In the genomic region with DNA sequence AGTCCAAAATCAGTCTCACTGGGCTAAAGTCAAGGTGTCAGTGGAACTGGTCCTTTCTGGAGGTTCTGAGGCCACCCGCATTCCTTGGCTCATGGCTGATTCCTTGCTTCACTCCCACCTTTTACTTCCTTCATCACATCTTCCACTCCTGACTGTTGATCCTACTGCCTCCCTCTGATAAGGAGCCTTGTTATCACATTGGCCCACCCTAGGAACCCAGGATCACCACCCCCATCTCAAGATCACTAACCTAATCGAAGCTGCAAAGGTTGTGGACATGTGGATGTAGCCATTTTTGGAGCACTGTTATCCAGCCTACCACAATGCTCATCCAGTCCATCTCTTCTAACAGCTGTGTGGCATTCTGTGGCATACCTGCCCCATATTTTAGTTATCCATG, we compare ENCODE assay signal across 1 cellular context.
A peak's percentile ranks its signal among the peaks of the same experiment; 100 is the strongest.
TF ChIP-seq lines count a peak whose summit lies in the region.

No MANE protein-coding gene starts in this region.

TF ChIP-seq in K562, 482 proteins besides CTCF, POLR2A, EP300 and RAD21 (continued from another document):
- TF ChIP-seq, protein P1, sequence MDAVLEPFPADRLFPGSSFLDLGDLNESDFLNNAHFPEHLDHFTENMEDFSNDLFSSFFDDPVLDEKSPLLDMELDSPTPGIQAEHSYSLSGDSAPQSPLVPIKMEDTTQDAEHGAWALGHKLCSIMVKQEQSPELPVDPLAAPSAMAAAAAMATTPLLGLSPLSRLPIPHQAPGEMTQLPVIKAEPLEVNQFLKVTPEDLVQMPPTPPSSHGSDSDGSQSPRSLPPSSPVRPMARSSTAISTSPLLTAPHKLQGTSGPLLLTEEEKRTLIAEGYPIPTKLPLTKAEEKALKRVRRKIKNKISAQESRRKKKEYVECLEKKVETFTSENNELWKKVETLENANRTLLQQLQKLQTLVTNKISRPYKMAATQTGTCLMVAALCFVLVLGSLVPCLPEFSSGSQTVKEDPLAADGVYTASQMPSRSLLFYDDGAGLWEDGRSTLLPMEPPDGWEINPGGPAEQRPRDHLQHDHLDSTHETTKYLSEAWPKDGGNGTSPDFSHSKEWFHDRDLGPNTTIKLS (IDR thresholded peaks at IDR 0.05; ENCODE audit: borderline replicate concordance, low read depth) = no peak
- TF ChIP-seq RBM25 (IDR thresholded peaks at IDR 0.05; ENCODE audit: low read depth, low read length, severe bottlenecking) (peak; percentile 16), FIP1L1 (IDR thresholded peaks at IDR 0.05; ENCODE audit: low read depth, low read length, poor library complexity, severe bottlenecking) (no peak), HIVEP1 (CRISPR knock-in tag; IDR thresholded peaks at IDR 0.05) (no peak), TRIM24 (IDR thresholded peaks at IDR 0.05) (peak; percentile 68 to 71; a peak in 3 of 4 replicates), ZNF444 (CRISPR knock-in tag; IDR thresholded peaks at IDR 0.05) (no peak), CXXC5 (CRISPR knock-in tag; IDR thresholded peaks at IDR 0.05) (no peak), DNMT1 (IDR thresholded peaks at IDR 0.05) (no peak), SETDB1 (IDR thresholded peaks at IDR 0.05; ENCODE audit: low read length) (no peak), TBP (optimal IDR thresholded peaks at IDR 0.05; ENCODE audit: low read depth, low read length) (no peak), YY1 (IDR thresholded peaks at IDR 0.05; ENCODE audit: borderline replicate concordance in 1 of 3, control insufficient read depth in 1 of 3, extremely low read depth in 1 of 3, insufficient read depth in 3 of 3, insufficient read length in 1 of 3, insufficient replicate concordance in 2 of 3, low read depth in 1 of 3, low read length in 2 of 3) (peak in 1 of 3 experiments; percentile 14), ESRRB (CRISPR knock-in tag; IDR thresholded peaks at IDR 0.05; ENCODE audit: borderline replicate concordance) (no peak), TAL1 (IDR thresholded peaks at IDR 0.05) (peak; percentile 65; the same call in 1 of the 2 replicates), PCBP2 (IDR thresholded peaks at IDR 0.05; ENCODE audit: low read depth, low read length, poor library complexity, severe bottlenecking) (no peak), SMAD4 (CRISPR knock-in tag; conservative IDR thresholded peaks at IDR 0.05) (0 out of 2 replicates have a peak, but pooled peaks have one; percentile 23), XRCC4 (IDR thresholded peaks at IDR 0.05; ENCODE audit: extremely low read depth, insufficient read depth, insufficient read length) (no peak), CBX1 (IDR thresholded peaks at IDR 0.05; ENCODE audit: low read depth) (no peak), NRF1 (conservative IDR thresholded peaks at IDR 0.05 in 1 of 2, IDR thresholded peaks at IDR 0.05 in 1 of 2) (no peak), TCF3 (CRISPR knock-in tag; IDR thresholded peaks at IDR 0.05) (peak; percentile 60), SRF (CRISPR knock-in tag; IDR thresholded peaks at IDR 0.05) (no peak), ZNF184 (CRISPR knock-in tag; IDR thresholded peaks at IDR 0.05) (no peak), BDP1 (IDR thresholded peaks at IDR 0.05; ENCODE audit: insufficient read depth, insufficient read length) (no peak)
- TF ChIP-seq, protein P2, sequence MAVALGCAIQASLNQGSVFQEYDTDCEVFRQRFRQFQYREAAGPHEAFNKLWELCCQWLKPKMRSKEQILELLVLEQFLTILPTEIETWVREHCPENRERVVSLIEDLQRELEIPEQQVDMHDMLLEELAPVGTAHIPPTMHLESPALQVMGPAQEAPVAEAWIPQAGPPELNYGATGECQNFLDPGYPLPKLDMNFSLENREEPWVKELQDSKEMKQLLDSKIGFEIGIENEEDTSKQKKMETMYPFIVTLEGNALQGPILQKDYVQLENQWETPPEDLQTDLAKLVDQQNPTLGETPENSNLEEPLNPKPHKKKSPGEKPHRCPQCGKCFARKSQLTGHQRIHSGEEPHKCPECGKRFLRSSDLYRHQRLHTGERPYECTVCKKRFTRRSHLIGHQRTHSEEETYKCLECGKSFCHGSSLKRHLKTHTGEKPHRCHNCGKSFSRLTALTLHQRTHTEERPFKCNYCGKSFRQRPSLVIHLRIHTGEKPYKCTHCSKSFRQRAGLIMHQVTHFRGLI (CRISPR knock-in tag; IDR thresholded peaks at IDR 0.05) = no peak
- TF ChIP-seq, protein P3, sequence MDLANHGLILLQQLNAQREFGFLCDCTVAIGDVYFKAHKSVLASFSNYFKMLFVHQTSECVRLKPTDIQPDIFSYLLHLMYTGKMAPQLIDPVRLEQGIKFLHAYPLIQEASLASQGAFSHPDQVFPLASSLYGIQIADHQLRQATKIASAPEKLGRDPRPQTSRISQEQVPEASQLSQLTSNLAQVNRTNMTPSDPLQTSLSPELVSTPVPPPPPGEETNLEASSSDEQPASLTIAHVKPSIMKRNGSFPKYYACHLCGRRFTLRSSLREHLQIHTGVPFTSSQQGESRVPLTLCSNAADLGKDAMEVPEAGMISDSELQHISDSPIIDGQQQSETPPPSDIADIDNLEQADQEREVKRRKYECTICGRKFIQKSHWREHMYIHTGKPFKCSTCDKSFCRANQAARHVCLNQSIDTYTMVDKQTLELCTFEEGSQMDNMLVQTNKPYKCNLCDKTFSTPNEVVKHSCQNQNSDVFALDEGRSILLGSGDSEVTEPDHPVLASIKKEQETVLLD (IDR thresholded peaks at IDR 0.05) = peak; percentile 26; the same call in 1 of the 2 replicates
- TF ChIP-seq, protein P4, sequence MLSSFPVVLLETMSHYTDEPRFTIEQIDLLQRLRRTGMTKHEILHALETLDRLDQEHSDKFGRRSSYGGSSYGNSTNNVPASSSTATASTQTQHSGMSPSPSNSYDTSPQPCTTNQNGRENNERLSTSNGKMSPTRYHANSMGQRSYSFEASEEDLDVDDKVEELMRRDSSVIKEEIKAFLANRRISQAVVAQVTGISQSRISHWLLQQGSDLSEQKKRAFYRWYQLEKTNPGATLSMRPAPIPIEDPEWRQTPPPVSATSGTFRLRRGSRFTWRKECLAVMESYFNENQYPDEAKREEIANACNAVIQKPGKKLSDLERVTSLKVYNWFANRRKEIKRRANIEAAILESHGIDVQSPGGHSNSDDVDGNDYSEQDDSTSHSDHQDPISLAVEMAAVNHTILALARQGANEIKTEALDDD (IDR thresholded peaks at IDR 0.05) = 0 out of 2 replicates have a peak, but pooled peaks have one; percentile 23
- TF ChIP-seq, protein P5, sequence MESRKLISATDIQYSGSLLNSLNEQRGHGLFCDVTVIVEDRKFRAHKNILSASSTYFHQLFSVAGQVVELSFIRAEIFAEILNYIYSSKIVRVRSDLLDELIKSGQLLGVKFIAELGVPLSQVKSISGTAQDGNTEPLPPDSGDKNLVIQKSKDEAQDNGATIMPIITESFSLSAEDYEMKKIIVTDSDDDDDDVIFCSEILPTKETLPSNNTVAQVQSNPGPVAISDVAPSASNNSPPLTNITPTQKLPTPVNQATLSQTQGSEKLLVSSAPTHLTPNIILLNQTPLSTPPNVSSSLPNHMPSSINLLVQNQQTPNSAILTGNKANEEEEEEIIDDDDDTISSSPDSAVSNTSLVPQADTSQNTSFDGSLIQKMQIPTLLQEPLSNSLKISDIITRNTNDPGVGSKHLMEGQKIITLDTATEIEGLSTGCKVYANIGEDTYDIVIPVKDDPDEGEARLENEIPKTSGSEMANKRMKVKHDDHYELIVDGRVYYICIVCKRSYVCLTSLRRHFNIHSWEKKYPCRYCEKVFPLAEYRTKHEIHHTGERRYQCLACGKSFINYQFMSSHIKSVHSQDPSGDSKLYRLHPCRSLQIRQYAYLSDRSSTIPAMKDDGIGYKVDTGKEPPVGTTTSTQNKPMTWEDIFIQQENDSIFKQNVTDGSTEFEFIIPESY (CRISPR knock-in tag; IDR thresholded peaks at IDR 0.05) = no peak
- TF ChIP-seq, protein P6, sequence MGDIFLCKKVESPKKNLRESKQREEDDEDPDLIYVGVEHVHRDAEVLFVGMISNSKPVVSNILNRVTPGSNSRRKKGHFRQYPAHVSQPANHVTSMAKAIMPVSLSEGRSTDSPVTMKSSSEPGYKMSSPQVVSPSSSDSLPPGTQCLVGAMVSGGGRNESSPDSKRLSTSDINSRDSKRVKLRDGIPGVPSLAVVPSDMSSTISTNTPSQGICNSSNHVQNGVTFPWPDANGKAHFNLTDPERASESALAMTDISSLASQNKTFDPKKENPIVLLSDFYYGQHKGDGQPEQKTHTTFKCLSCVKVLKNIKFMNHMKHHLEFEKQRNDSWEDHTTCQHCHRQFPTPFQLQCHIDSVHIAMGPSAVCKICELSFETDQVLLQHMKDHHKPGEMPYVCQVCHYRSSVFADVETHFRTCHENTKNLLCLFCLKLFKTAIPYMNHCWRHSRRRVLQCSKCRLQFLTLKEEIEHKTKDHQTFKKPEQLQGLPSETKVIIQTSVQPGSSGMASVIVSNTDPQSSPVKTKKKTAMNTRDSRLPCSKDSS (IDR thresholded peaks at IDR 0.05; ENCODE audit: low read depth, partially characterized antibody) = no peak
- TF ChIP-seq, protein P7, sequence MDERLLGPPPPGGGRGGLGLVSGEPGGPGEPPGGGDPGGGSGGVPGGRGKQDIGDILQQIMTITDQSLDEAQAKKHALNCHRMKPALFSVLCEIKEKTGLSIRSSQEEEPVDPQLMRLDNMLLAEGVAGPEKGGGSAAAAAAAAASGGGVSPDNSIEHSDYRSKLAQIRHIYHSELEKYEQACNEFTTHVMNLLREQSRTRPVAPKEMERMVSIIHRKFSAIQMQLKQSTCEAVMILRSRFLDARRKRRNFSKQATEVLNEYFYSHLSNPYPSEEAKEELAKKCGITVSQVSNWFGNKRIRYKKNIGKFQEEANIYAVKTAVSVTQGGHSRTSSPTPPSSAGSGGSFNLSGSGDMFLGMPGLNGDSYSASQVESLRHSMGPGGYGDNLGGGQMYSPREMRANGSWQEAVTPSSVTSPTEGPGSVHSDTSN (CRISPR knock-in tag; IDR thresholded peaks at IDR 0.05; ENCODE audit: low read depth) = no peak
- TF ChIP-seq, protein P7 (tag; conservative IDR thresholded peaks at IDR 0.05; ENCODE audit: low read depth) = no peak
- TF ChIP-seq, protein P8, sequence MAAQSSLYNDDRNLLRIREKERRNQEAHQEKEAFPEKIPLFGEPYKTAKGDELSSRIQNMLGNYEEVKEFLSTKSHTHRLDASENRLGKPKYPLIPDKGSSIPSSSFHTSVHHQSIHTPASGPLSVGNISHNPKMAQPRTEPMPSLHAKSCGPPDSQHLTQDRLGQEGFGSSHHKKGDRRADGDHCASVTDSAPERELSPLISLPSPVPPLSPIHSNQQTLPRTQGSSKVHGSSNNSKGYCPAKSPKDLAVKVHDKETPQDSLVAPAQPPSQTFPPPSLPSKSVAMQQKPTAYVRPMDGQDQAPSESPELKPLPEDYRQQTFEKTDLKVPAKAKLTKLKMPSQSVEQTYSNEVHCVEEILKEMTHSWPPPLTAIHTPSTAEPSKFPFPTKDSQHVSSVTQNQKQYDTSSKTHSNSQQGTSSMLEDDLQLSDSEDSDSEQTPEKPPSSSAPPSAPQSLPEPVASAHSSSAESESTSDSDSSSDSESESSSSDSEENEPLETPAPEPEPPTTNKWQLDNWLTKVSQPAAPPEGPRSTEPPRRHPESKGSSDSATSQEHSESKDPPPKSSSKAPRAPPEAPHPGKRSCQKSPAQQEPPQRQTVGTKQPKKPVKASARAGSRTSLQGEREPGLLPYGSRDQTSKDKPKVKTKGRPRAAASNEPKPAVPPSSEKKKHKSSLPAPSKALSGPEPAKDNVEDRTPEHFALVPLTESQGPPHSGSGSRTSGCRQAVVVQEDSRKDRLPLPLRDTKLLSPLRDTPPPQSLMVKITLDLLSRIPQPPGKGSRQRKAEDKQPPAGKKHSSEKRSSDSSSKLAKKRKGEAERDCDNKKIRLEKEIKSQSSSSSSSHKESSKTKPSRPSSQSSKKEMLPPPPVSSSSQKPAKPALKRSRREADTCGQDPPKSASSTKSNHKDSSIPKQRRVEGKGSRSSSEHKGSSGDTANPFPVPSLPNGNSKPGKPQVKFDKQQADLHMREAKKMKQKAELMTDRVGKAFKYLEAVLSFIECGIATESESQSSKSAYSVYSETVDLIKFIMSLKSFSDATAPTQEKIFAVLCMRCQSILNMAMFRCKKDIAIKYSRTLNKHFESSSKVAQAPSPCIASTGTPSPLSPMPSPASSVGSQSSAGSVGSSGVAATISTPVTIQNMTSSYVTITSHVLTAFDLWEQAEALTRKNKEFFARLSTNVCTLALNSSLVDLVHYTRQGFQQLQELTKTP (IDR thresholded peaks at IDR 0.05; ENCODE audit: low read depth in 1 of 2, partially characterized antibody in 2 of 2) = no peak
- TF ChIP-seq, protein P9, sequence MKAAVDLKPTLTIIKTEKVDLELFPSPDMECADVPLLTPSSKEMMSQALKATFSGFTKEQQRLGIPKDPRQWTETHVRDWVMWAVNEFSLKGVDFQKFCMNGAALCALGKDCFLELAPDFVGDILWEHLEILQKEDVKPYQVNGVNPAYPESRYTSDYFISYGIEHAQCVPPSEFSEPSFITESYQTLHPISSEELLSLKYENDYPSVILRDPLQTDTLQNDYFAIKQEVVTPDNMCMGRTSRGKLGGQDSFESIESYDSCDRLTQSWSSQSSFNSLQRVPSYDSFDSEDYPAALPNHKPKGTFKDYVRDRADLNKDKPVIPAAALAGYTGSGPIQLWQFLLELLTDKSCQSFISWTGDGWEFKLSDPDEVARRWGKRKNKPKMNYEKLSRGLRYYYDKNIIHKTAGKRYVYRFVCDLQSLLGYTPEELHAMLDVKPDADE (conservative IDR thresholded peaks at IDR 0.05; ENCODE audit: control insufficient read depth, low read depth, low read length) = no peak
- TF ChIP-seq, protein P10, sequence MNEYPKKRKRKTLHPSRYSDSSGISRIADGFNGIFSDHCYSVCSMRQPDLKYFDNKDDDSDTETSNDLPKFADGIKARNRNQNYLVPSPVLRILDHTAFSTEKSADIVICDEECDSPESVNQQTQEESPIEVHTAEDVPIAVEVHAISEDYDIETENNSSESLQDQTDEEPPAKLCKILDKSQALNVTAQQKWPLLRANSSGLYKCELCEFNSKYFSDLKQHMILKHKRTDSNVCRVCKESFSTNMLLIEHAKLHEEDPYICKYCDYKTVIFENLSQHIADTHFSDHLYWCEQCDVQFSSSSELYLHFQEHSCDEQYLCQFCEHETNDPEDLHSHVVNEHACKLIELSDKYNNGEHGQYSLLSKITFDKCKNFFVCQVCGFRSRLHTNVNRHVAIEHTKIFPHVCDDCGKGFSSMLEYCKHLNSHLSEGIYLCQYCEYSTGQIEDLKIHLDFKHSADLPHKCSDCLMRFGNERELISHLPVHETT (CRISPR knock-in tag; conservative IDR thresholded peaks at IDR 0.05 in 1 of 2, IDR thresholded peaks at IDR 0.05 in 1 of 2) = no peak
